8 cellular contexts compared by ENCODE assay signal in the genomic region with DNA sequence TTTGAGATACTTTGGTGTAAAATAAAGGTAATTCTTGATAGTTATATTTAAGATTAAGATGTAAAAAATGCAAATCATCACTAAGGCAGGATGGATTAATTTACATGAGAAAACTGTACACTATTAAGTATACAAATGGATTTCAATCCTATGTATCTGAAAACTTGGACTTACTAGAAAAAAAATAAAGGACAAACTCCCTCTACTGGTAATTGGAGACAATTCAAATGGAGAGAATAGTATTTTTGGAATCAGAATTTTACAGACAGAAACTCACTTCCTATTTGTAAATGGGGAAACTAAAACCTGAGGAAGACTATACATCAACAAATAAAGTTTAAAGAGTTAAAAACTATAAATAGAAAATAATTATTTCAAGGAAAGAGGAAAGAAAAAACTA.
A peak's percentile ranks its signal among the peaks of the same experiment; 100 is the strongest.
DNase-seq lines count a peak whose midpoint lies in the region; ATAC-seq and TF ChIP-seq lines count a peak whose summit lies in the region.

No MANE protein-coding gene starts in this region.

- H3K9me3 ChIP-seq in left lung: no peaks in the 10 kb centered on the region

- ATAC-seq in left lung (no peak), GM19324 (IDR thresholded peaks at IDR 0.05; ENCODE audit: low FRiP score, unreplicated experiment) (no peak)

- no peaks in the 10 kb centered on the region for H3K4me1 ChIP-seq in left lung

- H3K36me3 ChIP-seq in left lung: peaks cover 0 to 84% of the 10 kb centered on the region in 2 donors

- no peak overlapping the region for H3K27ac ChIP-seq in left lung

- DNase-seq in AG08396 (ENCODE audit: low spot score): peak; percentile 11
- DNase-seq in HuH-7 (ENCODE audit: low spot score): peak; percentile 32
- peak; percentile 28 for DNase-seq in amniotic epithelial cell (ENCODE audit: low read depth)
- no peak for DNase-seq in left lung
- DNase-seq in NCI-H2029 (lab: John Stamatoyannopoulos, UW): no peak
- no peak for DNase-seq in ureter (ENCODE audit: low spot score)
- no peak for DNase-seq in H4 (ENCODE audit: low spot score)

- no peaks in the 10 kb centered on the region for H3K27me3 ChIP-seq in left lung

- H3K4me3 ChIP-seq in left lung: no peak overlapping the region

- peak; percentile 6 to 38 for TF ChIP-seq CTCF in left lung (IDR thresholded peaks at IDR 0.05)

- intact Hi-C loops in left lung (cut with DNase I): no loop called here

Comparison
In these comparisons a context has a peak if more than half of its experiments do, and no peak if none do; other contexts are left out.
1. DNase-seq: peak in AG08396 (single experiment), HuH-7 (single experiment) and amniotic epithelial cell (single experiment); none in left lung (0 of 2), NCI-H2029 (single experiment), ureter (single experiment) and H4 (single experiment).